ENCODE assay signal across 8 cellular contexts in genomic region chr20:8019178-8019997, GRCh38. TPM values are rescaled to one million over a fixed set of nuclear protein-coding genes. Genes with fewer than 3 reads are reported as not detected.
DNase-seq lines count a peak whose midpoint lies in the region; ATAC-seq and TF ChIP-seq lines count a peak whose summit lies in the region.

Gene TMX4, minus strand, starts transcription at chr20:8019761. Its CDS starts 148 bp downstream, at chr20:8019613.

- intact Hi-C loops in left ventricle myocardium superior (cut with micrococcal nuclease) (no loop called here), uterus (cut with DNase I; ENCODE audit: low total_unique reads) (no loop called here)

- no peaks in the 10 kb centered on the region for H3K27me3 ChIP-seq in uterus

- peak within 1 kb of the TSS; percentile 93 for H3K4me3 Mint-ChIP-seq in T-helper 17 cell

- H3K36me3 ChIP-seq in uterus = no peaks in the 10 kb centered on the region

- H3K36me3 Mint-ChIP-seq in T-helper 17 cell (ENCODE audit: low read depth) = peaks cover 5% of the 10 kb centered on the region

- TF ChIP-seq CTCF in GM13977 (IDR thresholded peaks at IDR 0.05; ENCODE audit: extremely low read depth, insufficient read depth, missing control alignments) = no peak
- peak in 3 of 4 experiments; percentile 28 to 67 (median 43) for TF ChIP-seq CTCF in uterus (IDR thresholded peaks at IDR 0.05)

- ATAC-seq in HG02870 (IDR thresholded peaks at IDR 0.05; ENCODE audit: unreplicated experiment) (peak; percentile 90), T-helper 17 cell (peak; percentile 87), left ventricle myocardium superior (peak; percentile 97)

- H3K9me3 ChIP-seq in T-helper 17 cell (ENCODE audit: control insufficient read depth, low read length, poor library complexity, severe bottlenecking) = no peaks in the 10 kb centered on the region
- no peaks in the 10 kb centered on the region for H3K9me3 ChIP-seq in uterus

- H3K27me3 Mint-ChIP-seq in T-helper 17 cell = no peaks in the 10 kb centered on the region

- peaks cover 0 to 4% of the 10 kb centered on the region in 2 donors for H3K4me1 ChIP-seq in uterus

- in situ Hi-C loops in GM13977 (cut with MboI; ENCODE audit: low pct_unique_long_range_greater_than_20kb, low sequenced_read_pairs, unreplicated experiment) = no loop called here

- H3K27ac ChIP-seq in angular gyrus (ENCODE audit: low read depth, low read length) = peak within 1 kb of the TSS; percentile 97
- H3K27ac ChIP-seq in uterus = peak within 1 kb of the TSS; percentile 92 to 96

- DNase-seq in GM13977 (ENCODE audit: low spot score) (peak; percentile 96), NCI-H146 (lab: John Stamatoyannopoulos, UW) (peak; percentile 100), T-helper 17 cell (peak; percentile 79 to 87 (median 82)), left ventricle myocardium superior (peak; percentile 100), pulmonary artery endothelial cell (ENCODE audit: low read depth, low spot score) (peak; percentile 89), uterus (peak; percentile 96 to 99)

- peak; percentile 96 to 98 for TF ChIP-seq POLR2A in uterus (IDR thresholded peaks at IDR 0.05)

- H3K4me3 ChIP-seq in uterus = peak within 1 kb of the TSS; percentile 61 to 81

- H3K27ac Mint-ChIP-seq in T-helper 17 cell = no peak within 1 kb of the TSS

- peaks cover 25% of the 10 kb centered on the region for H3K4me1 Mint-ChIP-seq in T-helper 17 cell

RNA-seq across cellular contexts. Expression of gene TMX4, which starts in this region (rescaled TPM):
- total RNA-seq in T-helper 17 cell = 10 to 100 TPM; 58.8 to 66.3 TPM
- total RNA-seq in left ventricle myocardium superior = 120 TPM
- 20.1 and 21.1 TPM in 2 replicates for total RNA-seq in pulmonary artery endothelial cell
- total RNA-seq in uterus = 100 to 1,000 TPM in 1 of 4 donors, 10 to 100 TPM in 3; 36.1 to 104 (median 64.9) TPM

Comparison
In these comparisons a context has a peak if more than half of its experiments do, and no peak if none do; other contexts are left out.
1. Peak in every context shown above with its lines: DNase-seq, ATAC-seq, H3K4me3 ChIP-seq and H3K27ac ChIP-seq.